In the genomic region with DNA sequence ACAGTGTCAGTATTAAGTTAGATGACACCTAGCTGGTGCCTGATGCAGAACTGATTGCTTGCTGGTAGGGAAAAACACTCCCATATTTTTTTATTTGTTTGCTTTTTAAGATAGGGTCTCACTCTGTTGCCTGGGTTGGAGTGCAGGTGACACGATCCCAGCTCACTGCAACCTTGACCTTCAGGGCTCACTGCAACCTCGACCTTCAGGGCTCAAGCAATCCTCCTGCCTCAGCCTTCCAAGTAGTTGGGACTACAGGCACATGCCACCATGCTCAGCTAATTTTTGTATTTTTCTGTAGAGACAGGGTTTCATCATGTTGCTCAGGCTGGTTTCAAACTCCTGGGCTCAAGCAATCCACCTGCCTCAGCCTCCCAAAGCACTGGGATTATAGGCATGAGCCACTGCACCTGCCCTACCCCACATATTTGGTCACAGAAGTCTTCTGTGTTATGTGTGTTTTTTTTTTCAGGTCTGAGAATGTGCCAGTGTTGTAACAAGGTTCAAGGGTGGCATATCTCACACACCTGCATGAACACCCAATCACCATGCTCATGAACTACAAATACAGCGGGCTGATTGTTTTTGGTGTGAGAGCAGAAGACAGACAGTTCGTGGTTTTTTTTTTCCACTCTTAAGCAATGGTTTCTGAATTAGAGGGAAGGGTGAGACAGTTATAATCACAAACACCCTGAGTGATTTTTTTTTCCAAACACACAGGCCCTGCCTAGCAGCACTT, we compare ENCODE assay signal across 2 cellular contexts.
TF ChIP-seq lines count a peak whose summit lies in the region.

No MANE protein-coding gene starts in this region.

TF ChIP-seq in HEK293, 187 proteins besides CTCF, POLR2A, EP300 and RAD21:
- no peak for TF ChIP-seq ZNF501 (tag by site-specific recombination; IDR thresholded peaks at IDR 0.05)
- peak; percentile 88; the same call in 1 of the 2 replicates for TF ChIP-seq GLI4 (tag by site-specific recombination; IDR thresholded peaks at IDR 0.05)

TF ChIP-seq in K562, 482 proteins besides CTCF, POLR2A, EP300 and RAD21:
- TF ChIP-seq CBFA2T3 (IDR thresholded peaks at IDR 0.05), result 0 out of 2 replicates have a peak, but pooled peaks have one; percentile 23
- TF ChIP-seq ZNF431 (CRISPR knock-in tag; IDR thresholded peaks at IDR 0.05), result no peak
TF ChIP-seq in K562: peak in this region for 1.
